ENCODE assay signal across 8 cellular contexts in genomic region chr21:45286671-45287437, GRCh38. TPM values are rescaled to one million over a fixed set of nuclear protein-coding genes. Genes with fewer than 3 reads are reported as not detected.
DNase-seq lines count a peak whose midpoint lies in the region; ATAC-seq and TF ChIP-seq lines count a peak whose summit lies in the region.

No MANE protein-coding gene starts in this region.

- H3K9me3 ChIP-seq in adipocyte (ENCODE audit: control insufficient read depth, low read length) (no peaks in the 10 kb centered on the region), suprapubic skin (no peaks in the 10 kb centered on the region)

- H3K4me1 ChIP-seq in adipocyte (ENCODE audit: control insufficient read depth, insufficient read depth, low read length) (peaks cover 18% of the 10 kb centered on the region), suprapubic skin (peaks cover 35% of the 10 kb centered on the region)

- H3K27me3 ChIP-seq in adipocyte (replicated peaks; ENCODE audit: control insufficient read depth, insufficient read depth, low read length): no peaks in the 10 kb centered on the region
- no peaks in the 10 kb centered on the region for H3K27me3 ChIP-seq in suprapubic skin

- DNase-seq in T-helper 1 cell: no peak
- DNase-seq in adipocyte (ENCODE audit: low read depth): peak; percentile 47
- DNase-seq in left colon: peak; percentile 24 to 43
- peak; percentile 64 to 68 for DNase-seq in suprapubic skin (ENCODE audit: low spot score in 2 of 2)
- DNase-seq in NCI-H748 treated with DMSO at 0.1 percent for 48 hours (lab: John Stamatoyannopoulos, UW): no peak
- DNase-seq in NCI-H510A treated with DMSO at 0.1 percent for 48 hours (lab: John Stamatoyannopoulos, UW): no peak
- DNase-seq in NCI-H2029 (lab: John Stamatoyannopoulos, UW): no peak

- no peak overlapping the region for H3K27ac ChIP-seq in suprapubic skin

- H3K27ac Mint-ChIP-seq in T-helper 1 cell treated with Interleukin-12 subunit alpha and Interleukin-12 subunit beta and Interleukin-4 antibody, amounts not matched to agents 30 μg/mL and 1 μg/mL, for 36 hours: peak overlapping the region; percentile 31

- TF ChIP-seq EP300 in suprapubic skin (IDR thresholded peaks at IDR 0.05): no peak

- H3K9me3 Mint-ChIP-seq in T-helper 1 cell treated with Interleukin-12 subunit alpha and Interleukin-12 subunit beta and Interleukin-4 antibody, amounts not matched to agents 30 μg/mL and 1 μg/mL, for 36 hours: no peaks in the 10 kb centered on the region

- H3K4me3 ChIP-seq in adipocyte (ENCODE audit: low read length) (peak overlapping the region; percentile 81), suprapubic skin (peak overlapping the region; percentile 80)

- peak overlapping the region; percentile 79 for H3K9ac ChIP-seq in adipocyte (ENCODE audit: low read length)

- WGBS in suprapubic skin: 14% methylated on average over 28 of the region's 54 CpGs

- intact Hi-C loops in left colon (cut with DNase I, micrococcal nuclease): no loop called here

- H3K4me1 Mint-ChIP-seq in T-helper 1 cell treated with Interleukin-12 subunit alpha and Interleukin-12 subunit beta and Interleukin-4 antibody, amounts not matched to agents 30 μg/mL and 1 μg/mL, for 36 hours (ENCODE audit: low read depth): peaks cover 8% of the 10 kb centered on the region

- peaks cover 39% of the 10 kb centered on the region for H3K36me3 ChIP-seq in adipocyte (ENCODE audit: control insufficient read depth, insufficient read depth, low read length, severe bottlenecking)
- H3K36me3 ChIP-seq in suprapubic skin: peaks cover 39% of the 10 kb centered on the region

- TF ChIP-seq CTCF in suprapubic skin (IDR thresholded peaks at IDR 0.05): no peak

- H3K4me3 Mint-ChIP-seq in T-helper 1 cell treated with Interleukin-12 subunit alpha and Interleukin-12 subunit beta and Interleukin-4 antibody, amounts not matched to agents 30 μg/mL and 1 μg/mL, for 36 hours: peak overlapping the region; percentile 46

- TF ChIP-seq POLR2A in suprapubic skin (IDR thresholded peaks at IDR 0.05): no peak

- peaks cover 9% of the 10 kb centered on the region for H3K36me3 Mint-ChIP-seq in T-helper 1 cell treated with Interleukin-12 subunit alpha and Interleukin-12 subunit beta and Interleukin-4 antibody, amounts not matched to agents 30 μg/mL and 1 μg/mL, for 36 hours (ENCODE audit: low read depth)

- peaks cover 10% of the 10 kb centered on the region for H3K27me3 Mint-ChIP-seq in T-helper 1 cell treated with Interleukin-12 subunit alpha and Interleukin-12 subunit beta and Interleukin-4 antibody, amounts not matched to agents 30 μg/mL and 1 μg/mL, for 36 hours (ENCODE audit: low read depth)

- ATAC-seq in left colon: no peak

RNA-seq across cellular contexts. Expression of gene POFUT2, which starts 0.8 kb away (rescaled TPM):
- total RNA-seq in left colon (10 to 100 TPM; 21.7 to 26.1 TPM), suprapubic skin (10 to 100 TPM; 10.7 to 46.9 (median 20.0) TPM)

Comparison
In these comparisons a context has a peak if more than half of its experiments do, and no peak if none do; other contexts are left out.
1. DNase-seq: peak in adipocyte (single experiment), left colon (2 of 2) and suprapubic skin (2 of 2); none in T-helper 1 cell (0 of 5), NCI-H748 treated with DMSO at 0.1 percent for 48 hours (single experiment), NCI-H510A treated with DMSO at 0.1 percent for 48 hours (single experiment) and NCI-H2029 (single experiment).